Comparison of ENCODE assay signal across 22 cellular contexts in genomic region chr9:122132539-122132938, GRCh38. TPM values are rescaled to one million over a fixed set of nuclear protein-coding genes. Genes with fewer than 3 reads are reported as not detected.
"Had no signal": no experiment of that assay in that cellular context is flagged by ENCODE, and none has a peak within 500 bp of the region (broad histone marks: within the 10 kb centered on the region; RNA-seq: fewer than 3 reads in every experiment).

No MANE protein-coding gene starts in this region.

- H3K4me3 Mint-ChIP-seq: IgD-negative memory B cell had no signal

- H3K4me2 ChIP-seq: KMS-11 had no signal

- H3K9ac ChIP-seq: KMS-11 had no signal

- H3K4me3 ChIP-seq: K562 had no signal

- DNase-seq: Kasumi-1, MM.1S, NCI-H1092 treated with DMSO at 0.1 percent for 48 hours, NCI-H1436, NCI-H187, NCI-H2029, NCI-H2081 treated with DMSO at 0.1 percent for 48 hours, NCI-H2171, NCI-H226, NCI-H446, NCI-H510A, NCI-H524 treated with DMSO at 0.1 percent for 48 hours, NCI-H69, NCI-H774, RPMI8226, SHP77 had no signal

- H3K9me3 Mint-ChIP-seq: IgD-negative memory B cell had no signal

- H3K36me3 Mint-ChIP-seq: IgD-negative memory B cell had no signal

- ATAC-seq: K562, SK-N-SH treated with all-trans-retinoic acid at 6 μM for 48 hours had no signal

- H3K27ac ChIP-seq: HL-60, KMS-11 had no signal

- H3K4me1 Mint-ChIP-seq: IgD-negative memory B cell had no signal

- H3K27ac Mint-ChIP-seq: IgD-negative memory B cell had no signal

RNA-seq across cellular contexts. Expression of gene MORN5, which starts 27.2 kb away (rescaled TPM):
- total RNA-seq: K562, M059J had no signal
- polyA plus RNA-seq: IgD-negative memory B cell, K562 had no signal
